ENCODE assay signal across 14 cellular contexts in the genomic region with DNA sequence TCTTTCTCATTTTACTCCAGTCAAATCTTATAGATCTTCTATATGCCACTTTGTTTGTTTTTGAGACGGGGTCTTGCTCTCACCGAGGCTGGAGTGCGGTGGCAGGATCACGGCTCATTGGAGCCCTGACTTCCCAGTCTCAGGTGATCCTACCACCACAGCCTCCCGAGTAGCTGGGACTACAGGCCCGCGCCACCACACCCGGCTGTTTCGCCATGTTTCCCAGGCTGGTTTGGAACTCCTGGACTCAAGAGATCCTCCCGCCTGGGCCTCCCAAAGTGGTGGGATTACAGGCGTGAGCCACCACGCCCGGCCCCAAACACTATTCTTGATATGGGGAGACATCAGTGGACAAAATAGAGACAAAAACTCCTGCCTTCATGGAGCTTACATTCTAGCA. TPM values are rescaled to one million over a fixed set of nuclear protein-coding genes. Genes with fewer than 3 reads are reported as not detected.
A peak's percentile ranks its signal among the peaks of the same experiment; 100 is the strongest.
DNase-seq lines count a peak whose midpoint lies in the region; ATAC-seq and TF ChIP-seq lines count a peak whose summit lies in the region.
"Had no signal": no experiment of that assay in that cellular context is flagged by ENCODE, and none has a peak within 500 bp of the region (broad histone marks: within the 10 kb centered on the region; RNA-seq: fewer than 3 reads in every experiment).

No MANE protein-coding gene starts in this region.

- H3K4me3 ChIP-seq in breast epithelium (no peak overlapping the region), tibial nerve (no peak overlapping the region)

- peaks cover 0 to 6% of the 10 kb centered on the region in 2 donors for H3K4me1 ChIP-seq in breast epithelium
- H3K4me1 ChIP-seq in tibial nerve = peaks cover 0 to 27% (median 5%) of the 10 kb centered on the region in 4 donors

- H3K36me3 Mint-ChIP-seq in MCF 10A (ENCODE audit: insufficient read depth, unreplicated experiment) (peaks cover 13% of the 10 kb centered on the region), natural killer cell (no peaks in the 10 kb centered on the region)
- H3K36me3 Mint-ChIP-seq in activated T-helper 17 cell treated with anti-CD3 and anti-CD28 coated beads, Interleukin-2, amount 50 U/mL, for 72 hours (ENCODE audit: low read depth) = no peaks in the 10 kb centered on the region

- DNase-seq in MCF 10A (ENCODE audit: unreplicated experiment) = no peak
- no peak for DNase-seq in breast epithelium (ENCODE audit: low spot score in 2 of 2)
- DNase-seq in natural killer cell = no peak
- no peak for DNase-seq in DMS 273 (lab: John Stamatoyannopoulos, UW; ENCODE audit: unreplicated experiment)
- DNase-seq in tibial nerve (ENCODE audit: low spot score in 2 of 2) = no peak
- DNase-seq: effector CD8-positive, alpha-beta T cell; HCEC 1CT; NCI-H1417; NCI-H446 treated with DMSO at 0.1 percent for 48 hours; occipital lobe; SW 1271 had no signal

- TF ChIP-seq EP300 in tibial nerve (IDR thresholded peaks at IDR 0.05) = no peak

- CTCF ChIA-PET in MCF 10A (lab: Yijun Ruan, JAX) = interaction anchor here (0.6 to 1.7 kb wide), 2 partner anchors 130 to 412 kb away, joined by 3 to 5 read pairs; a partner anchor contains a TSS

- no peaks in the 10 kb centered on the region for H3K9me3 ChIP-seq in breast epithelium
- H3K9me3 ChIP-seq in tibial nerve = no peaks in the 10 kb centered on the region

- ATAC-seq in activated T-helper 17 cell treated with anti-CD3 and anti-CD28 coated beads, Interleukin-2, amount 50 U/mL, for 72 hours (replicated peaks) = no peak
- no peak for ATAC-seq in natural killer cell
- no peak for ATAC-seq in GM21737 (IDR thresholded peaks at IDR 0.05; ENCODE audit: unreplicated experiment)
- ATAC-seq in HG02623 (IDR thresholded peaks at IDR 0.05; ENCODE audit: unreplicated experiment) = no peak

- H3K4me3 Mint-ChIP-seq in MCF 10A (ENCODE audit: unreplicated experiment) (peak overlapping the region; percentile 80), natural killer cell (peak overlapping the region; percentile 96)
- peak overlapping the region; percentile 87 for H3K4me3 Mint-ChIP-seq in activated T-helper 17 cell treated with anti-CD3 and anti-CD28 coated beads, Interleukin-2, amount 50 U/mL, for 72 hours

- H3K27me3 ChIP-seq in breast epithelium = no peaks in the 10 kb centered on the region
- H3K27me3 ChIP-seq in tibial nerve = no peaks in the 10 kb centered on the region

- H3K9me3 Mint-ChIP-seq in MCF 10A (ENCODE audit: unreplicated experiment) (no peaks in the 10 kb centered on the region), natural killer cell (no peaks in the 10 kb centered on the region)
- H3K9me3 Mint-ChIP-seq in activated T-helper 17 cell treated with anti-CD3 and anti-CD28 coated beads, Interleukin-2, amount 50 U/mL, for 72 hours = no peaks in the 10 kb centered on the region

- H3K27me3 Mint-ChIP-seq in MCF 10A (ENCODE audit: insufficient read depth, unreplicated experiment) (no peaks in the 10 kb centered on the region), natural killer cell (ENCODE audit: low read depth in 2 of 2) (no peaks in the 10 kb centered on the region)
- no peaks in the 10 kb centered on the region for H3K27me3 Mint-ChIP-seq in activated T-helper 17 cell treated with anti-CD3 and anti-CD28 coated beads, Interleukin-2, amount 50 U/mL, for 72 hours

- POLR2A ChIA-PET in MCF 10A (lab: Yijun Ruan, JAX) = interaction anchor here (1.0 to 3.2 kb wide), 3 partner anchors 10 to 122 kb away, joined by 3 to 14 read pairs (median 4); no protein-coding TSS in a partner anchor

- intact Hi-C loops in MCF 10A (cut with micrococcal nuclease) = no loop called here
- intact Hi-C loops in breast epithelium (cut with DNase I; ENCODE audit: low total_unique reads) = no loop called here
- intact Hi-C loops in natural killer cell (cut with micrococcal nuclease) = no loop called here

- no peak overlapping the region for H3K27ac Mint-ChIP-seq in MCF 10A (ENCODE audit: low read depth, unreplicated experiment)
- no peak overlapping the region for H3K27ac Mint-ChIP-seq in activated T-helper 17 cell treated with anti-CD3 and anti-CD28 coated beads, Interleukin-2, amount 50 U/mL, for 72 hours
- peak overlapping the region; percentile 59 to 82 for H3K27ac Mint-ChIP-seq in natural killer cell

- 94% methylated on average over 13 of the region's 13 CpGs for WGBS in tibial nerve, 2 donors

- H3K27ac ChIP-seq in breast epithelium (no peak overlapping the region), tibial nerve (no peak overlapping the region)

- BruUV-seq in MCF 10A (replicated peaks; lab: Mats Ljungman, UMichigan) = no TSS peak

- H3K4me1 Mint-ChIP-seq in MCF 10A (ENCODE audit: insufficient read depth, unreplicated experiment) (peaks cover 27% of the 10 kb centered on the region), natural killer cell (peaks cover 41% of the 10 kb centered on the region in 2 donors)
- H3K4me1 Mint-ChIP-seq in activated T-helper 17 cell treated with anti-CD3 and anti-CD28 coated beads, Interleukin-2, amount 50 U/mL, for 72 hours = peaks cover 13% of the 10 kb centered on the region

- TF ChIP-seq POLR2A in breast epithelium (IDR thresholded peaks at IDR 0.05) = no peak
- TF ChIP-seq POLR2A in tibial nerve (IDR thresholded peaks at IDR 0.05) = no peak

- TF ChIP-seq CTCF in MCF 10A (IDR thresholded peaks at IDR 0.05; ENCODE audit: unreplicated experiment) (no peak), breast epithelium (IDR thresholded peaks at IDR 0.05) (no peak), natural killer cell (IDR thresholded peaks at IDR 0.05) (no peak), tibial nerve (IDR thresholded peaks at IDR 0.05) (no peak)

- H3K36me3 ChIP-seq in breast epithelium (no peaks in the 10 kb centered on the region), tibial nerve (no peaks in the 10 kb centered on the region)

RNA-seq across cellular contexts. Expression of a gene that starts 0.9 kb away (rescaled TPM):
- total RNA-seq in MCF 10A (2022) = 38.4 and 43.2 TPM in 2 replicates
- 10 to 100 TPM; 55.9 to 93.5 (median 59.3) TPM for total RNA-seq in breast epithelium
- 10 to 100 TPM; 18.0 to 24.1 TPM for total RNA-seq in activated T-helper 17 cell treated with anti-CD3 and anti-CD28 coated beads, Interleukin-2, amount 50 U/mL, for 72 hours
- 100 to 1,000 TPM; 134 to 154 (median 142) TPM for total RNA-seq in natural killer cell
- total RNA-seq in tibial nerve = 10 to 100 TPM; 30.0 to 95.7 (median 70.6) TPM

Comparison
In these comparisons a context has a peak if more than half of its experiments do, and no peak if none do; other contexts are left out.
1. H3K27ac Mint-ChIP-seq: peak in natural killer cell (2 of 2); none in MCF 10A (single experiment) and activated T-helper 17 cell treated with anti-CD3 and anti-CD28 coated beads, Interleukin-2, amount 50 U/mL, for 72 hours (single experiment).
2. Peak in every context shown above with its lines, with median percentiles within 50 percentile points of each other: H3K4me3 Mint-ChIP-seq.